ENCODE assay signal across 20 cellular contexts in the genomic region with DNA sequence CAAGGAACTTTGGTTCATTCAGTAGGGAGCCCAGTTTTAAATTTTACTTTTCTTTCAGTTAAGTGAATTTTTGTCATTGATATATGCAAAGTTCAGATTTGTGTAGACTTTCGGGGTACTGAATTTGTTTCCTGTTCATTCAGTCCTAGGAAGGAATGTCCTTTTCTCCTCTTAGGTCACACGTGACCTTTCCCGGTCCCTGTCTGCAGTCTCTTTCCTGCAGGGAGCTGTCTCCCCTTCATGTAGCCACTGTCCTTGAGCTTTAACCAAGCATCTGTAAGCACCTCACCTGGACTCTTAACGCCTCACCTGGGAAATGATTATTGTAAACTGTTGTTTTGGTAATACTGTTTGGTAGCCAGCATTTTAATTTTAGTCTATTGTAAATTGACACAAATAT.
DNase-seq lines count a peak whose midpoint lies in the region; ATAC-seq and TF ChIP-seq lines count a peak whose summit lies in the region.
"Had no signal": no experiment of that assay in that cellular context is flagged by ENCODE, and none has a peak within 500 bp of the region (broad histone marks: within the 10 kb centered on the region; RNA-seq: fewer than 3 reads in every experiment).

No MANE protein-coding gene starts in this region.

- intact Hi-C loops in Right ventricle myocardium superior (cut with DNase I) (no loop called here), cardiac septum (cut with DNase I) (no loop called here)

- no peaks in the 10 kb centered on the region for H3K36me3 Mint-ChIP-seq in GM23338 (ENCODE audit: low read depth)
- no peaks in the 10 kb centered on the region for H3K36me3 Mint-ChIP-seq in WTC11
- peaks cover 1% of the 10 kb centered on the region for H3K36me3 Mint-ChIP-seq in progenitor cell of endocrine pancreas (ENCODE audit: insufficient read depth)

- H3K4me2 ChIP-seq in GM23338 = peak overlapping the region; percentile 62
- H3K4me2 ChIP-seq: A549 had no signal

- H3F3A ChIP-seq in GM23338 (replicated peaks; ENCODE audit: low read depth) = no peaks in the 10 kb centered on the region

- H3K27ac Mint-ChIP-seq in GM23338 (no peak overlapping the region), WTC11 (peak overlapping the region; percentile 87), progenitor cell of endocrine pancreas (peak overlapping the region; percentile 59)
- H3K27ac Mint-ChIP-seq: CD4-positive, alpha-beta T cell had no signal

- H3K27me3 Mint-ChIP-seq in GM23338 (ENCODE audit: insufficient read depth, low read depth, poor library complexity) = peaks cover 7% of the 10 kb centered on the region
- no peaks in the 10 kb centered on the region for H3K27me3 Mint-ChIP-seq in WTC11 (ENCODE audit: low read depth)
- H3K27me3 Mint-ChIP-seq in progenitor cell of endocrine pancreas = no peaks in the 10 kb centered on the region
- H3K27me3 Mint-ChIP-seq: CD4-positive, alpha-beta T cell; IgD-negative memory B cell had no signal

- DNase-seq in Right ventricle myocardium superior (no peak), cardiac septum (ENCODE audit: low spot score) (no peak), GM23338 (ENCODE audit: low spot score) (peak; percentile 38), WTC11 (ENCODE audit: low spot score) (no peak), progenitor cell of endocrine pancreas (ENCODE audit: low spot score, unreplicated experiment) (no peak), SIG-M5 (lab: John Stamatoyannopoulos, UW) (no peak)
- DNase-seq in activated CD4-positive, alpha-beta T cell treated with anti-CD3 and anti-CD28 coated beads for 48 hours = no peak
- no peak for DNase-seq in stimulated activated naive CD4-positive, alpha-beta T cell (lab: John Stamatoyannopoulos, UW)
- DNase-seq: AML-193; Calu3; CD4-positive, alpha-beta T cell; DND-41; EL; HCEC 1CT had no signal

- H3K9me3 Mint-ChIP-seq in GM23338 = no peaks in the 10 kb centered on the region
- no peaks in the 10 kb centered on the region for H3K9me3 Mint-ChIP-seq in WTC11
- H3K9me3 Mint-ChIP-seq in progenitor cell of endocrine pancreas (ENCODE audit: low read depth) = no peaks in the 10 kb centered on the region
- H3K9me3 Mint-ChIP-seq: CD4-positive, alpha-beta T cell; IgD-negative memory B cell had no signal

- H3K79me2 ChIP-seq in GM23338 (replicated peaks; ENCODE audit: insufficient read depth) = peaks cover 100% of the 10 kb centered on the region

- POLR2A ChIA-PET in WTC11 (lab: Charles Lee) = no interaction called here

- H3K4me3 ChIP-seq in GM23338 = no peak overlapping the region
- H3K4me3 ChIP-seq: A549, GM12878 had no signal

- CTCF ChIA-PET in WTC11 (lab: Charles Lee) = interaction anchor here (1.2 kb wide), 1 partner anchor 77 kb away, joined by 4 read pairs; no protein-coding TSS in a partner anchor

- H4K20me1 ChIP-seq in GM23338 (replicated peaks; ENCODE audit: insufficient read depth) = no peaks in the 10 kb centered on the region

- ATAC-seq in Right ventricle myocardium superior (ENCODE audit: poor library complexity) (peak; percentile 27), GM23338 (peak; percentile 44), WTC11 (peak; percentile 53)
- ATAC-seq: A549, GM12878 had no signal

- no peak overlapping the region for H3K4me3 Mint-ChIP-seq in GM23338
- H3K4me3 Mint-ChIP-seq in WTC11 = peak overlapping the region; percentile 21
- H3K4me3 Mint-ChIP-seq in progenitor cell of endocrine pancreas (ENCODE audit: low read depth) = no peak overlapping the region
- H3K4me3 Mint-ChIP-seq: CD4-positive, alpha-beta T cell had no signal

- H3K27me3 ChIP-seq in GM23338 (ENCODE audit: insufficient read depth) = no peaks in the 10 kb centered on the region

- no peaks in the 10 kb centered on the region for H3K9me2 ChIP-seq in GM23338 (ENCODE audit: insufficient read depth)

- H3K4me1 Mint-ChIP-seq in GM23338 (peaks cover 72% of the 10 kb centered on the region), WTC11 (peaks cover 82% of the 10 kb centered on the region), progenitor cell of endocrine pancreas (ENCODE audit: low read depth) (peaks cover 28% of the 10 kb centered on the region)

- no peak overlapping the region for H3K27ac ChIP-seq in GM23338 (ENCODE audit: low read depth)
- H3K27ac ChIP-seq: 22Rv1, A549, C4-2B, HL-60 had no signal

- no peak overlapping the region for H2AFZ ChIP-seq in GM23338

- no peaks in the 10 kb centered on the region for H3K36me3 ChIP-seq in GM23338 (ENCODE audit: insufficient read depth)

- no peak for TF ChIP-seq CTCF in GM23338 (conservative IDR thresholded peaks at IDR 0.05; ENCODE audit: low read depth in 2 of 2)
- TF ChIP-seq CTCF in WTC11 (IDR thresholded peaks at IDR 0.05) = no peak
- no peak for TF ChIP-seq CTCF in progenitor cell of endocrine pancreas (IDR thresholded peaks at IDR 0.05; ENCODE audit: unreplicated experiment)

- H3K4me1 ChIP-seq in GM23338 (ENCODE audit: insufficient read depth) = peaks cover 61% of the 10 kb centered on the region

TF ChIP-seq in GM23338, 12 proteins besides CTCF, POLR2A, EP300 and RAD21 (continues in another document):
- TF ChIP-seq STAT1 (IDR thresholded peaks at IDR 0.05; ENCODE audit: unreplicated experiment) (no peak), REST (IDR thresholded peaks at IDR 0.05; ENCODE audit: unreplicated experiment) (no peak), ZNF114 (CRISPR knock-in tag; IDR thresholded peaks at IDR 0.05) (no peak), POLR2AphosphoS5 (IDR thresholded peaks at IDR 0.05; ENCODE audit: low read depth) (no peak), EZH2phosphoT487 (IDR thresholded peaks at IDR 0.05; ENCODE audit: unreplicated experiment) (no peak), NANOG (IDR thresholded peaks at IDR 0.05; ENCODE audit: borderline replicate concordance) (no peak), ZNF331 (CRISPR knock-in tag; IDR thresholded peaks at IDR 0.05; ENCODE audit: low read depth) (no peak)

TF ChIP-seq in WTC11, 78 proteins besides CTCF, POLR2A, EP300 and RAD21:
- TF ChIP-seq GABPB1 (CRISPR knock-in tag; IDR thresholded peaks at IDR 0.05) (no peak), USF2 (CRISPR knock-in tag; IDR thresholded peaks at IDR 0.05) (peak; percentile 64; the same call in 1 of the 2 replicates)
